13 cellular contexts compared by ENCODE assay signal in the genomic region with DNA sequence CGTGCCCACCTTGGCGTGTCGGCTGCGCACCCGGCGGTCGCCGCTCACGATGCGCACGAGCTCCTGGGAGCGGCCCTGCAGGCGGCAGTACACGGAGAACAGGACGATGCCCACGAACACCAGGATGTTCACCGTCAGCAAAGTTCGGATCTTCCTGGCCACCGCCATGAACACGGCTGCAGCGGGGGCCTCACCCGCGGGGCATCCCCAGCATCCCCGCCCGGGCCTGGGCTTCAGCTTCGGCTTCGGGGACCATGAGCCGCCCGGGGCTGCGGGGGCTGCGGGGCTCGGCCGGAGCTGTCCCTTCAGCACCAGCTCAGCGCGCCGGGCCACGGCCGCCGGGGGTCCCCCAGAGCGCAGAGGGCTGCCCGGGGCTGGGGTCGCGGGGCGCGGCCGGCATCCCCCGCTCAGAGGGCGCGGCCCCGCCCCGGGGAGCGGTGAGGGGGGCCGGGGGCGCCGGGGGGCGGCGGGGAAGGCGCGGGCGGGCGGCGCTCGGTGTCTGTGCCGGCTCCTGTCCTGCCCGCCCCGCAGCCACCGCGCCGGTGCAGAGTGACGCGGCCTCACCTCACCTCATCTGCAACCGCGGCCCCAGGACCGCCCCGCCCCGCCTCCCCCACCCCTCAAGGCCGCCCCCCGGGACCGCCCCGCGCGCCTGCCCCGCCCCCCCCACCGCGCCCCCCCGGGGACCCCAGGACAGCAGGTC. TPM values are rescaled to one million over a fixed set of nuclear protein-coding genes. Genes with fewer than 3 reads are reported as not detected.
DNase-seq lines count a peak whose midpoint lies in the region; ATAC-seq, FAIRE-seq and TF ChIP-seq lines count a peak whose summit lies in the region.
"Had no signal": no experiment of that assay in that cellular context is flagged by ENCODE, and none has a peak within 500 bp of the region (broad histone marks: within the 10 kb centered on the region; RNA-seq: fewer than 3 reads in every experiment).

A gene (minus strand): TSS at position 554 of the 703 bp plus-strand sequence. CDS start 386 bp downstream, at position 168.

- H3K4me3 ChIP-seq in HepG2 (replicated peaks in 1 of 3; ENCODE audit: insufficient read depth in 1 of 3, low read depth in 2 of 3, low read length in 3 of 3) = no peak within 1 kb of the TSS
- H3K4me3 ChIP-seq in right lobe of liver = no peak within 1 kb of the TSS
- peak within 1 kb of the TSS; percentile 32 for H3K4me3 ChIP-seq in iPS-15b (ENCODE audit: low read depth, low read length)
- peak within 1 kb of the TSS in 1 of 2 donors; percentile 20 for H3K4me3 ChIP-seq in testis

- no peak within 1 kb of the TSS for H3K4me3 Mint-ChIP-seq in activated CD8-positive, alpha-beta T cell treated with anti-CD3 and anti-CD28 coated beads for 36 hours
- H3K4me3 Mint-ChIP-seq: natural killer cell treated with Interleukin-12 subunit alpha and Interleukin-12 subunit beta and Interleukin-15 and Interleukin-18, amount 100 ng/mL, for 72 hours; T-helper 2 cell treated with Interferon-gamma antibody and Interleukin-4, amounts not matched to agents 5 μg/mL and 100 μg/mL, for 36 hours had no signal

- no peaks in the 10 kb centered on the region for H3K9me3 ChIP-seq in HepG2 (ENCODE audit: low read length)
- H3K9me3 ChIP-seq in right lobe of liver = no peaks in the 10 kb centered on the region
- H3K9me3 ChIP-seq in iPS-15b (ENCODE audit: control insufficient read depth, insufficient read depth, low read length) = no peaks in the 10 kb centered on the region
- no peaks in the 10 kb centered on the region for H3K9me3 ChIP-seq in testis
- H3K9me3 ChIP-seq: thoracic aorta had no signal

- no peak for TF ChIP-seq POLR2A in HepG2 (IDR thresholded peaks at IDR 0.05; ENCODE audit: insufficient read depth in 1 of 2, low read depth in 2 of 2, low read length in 2 of 2)
- no peak for TF ChIP-seq POLR2A in right lobe of liver (IDR thresholded peaks at IDR 0.05)
- TF ChIP-seq POLR2A in testis (IDR thresholded peaks at IDR 0.05) = no peak

- no peak within 1 kb of the TSS for H2AFZ ChIP-seq in HepG2 (ENCODE audit: low read length)

- DNase-seq in HepG2 (ENCODE audit: low spot score) (no peak), right lobe of liver (no peak), testis (peak; percentile 25), DMS153 treated with DMSO at 0.1 percent for 48 hours (lab: John Stamatoyannopoulos, UW; ENCODE audit: unreplicated experiment) (no peak), DMS53 treated with DMSO at 0.1 percent for 48 hours (lab: John Stamatoyannopoulos, UW; ENCODE audit: unreplicated experiment) (no peak), GM20000 (ENCODE audit: low spot score) (no peak)
- peak; percentile 20 for DNase-seq in activated CD8-positive, alpha-beta T cell treated with anti-CD3 and anti-CD28 coated beads for 36 hours
- DNase-seq: head of caudate nucleus; NK-92 treated with Interleukin-12 subunit alpha and Interleukin-12 subunit beta, amount 100 ng/mL, for 24 hours had no signal

- TF ChIP-seq CTCF in HepG2 (CRISPR knock-in tag; IDR thresholded peaks at IDR 0.05) (no peak), right lobe of liver (IDR thresholded peaks at IDR 0.05) (no peak), testis (IDR thresholded peaks at IDR 0.05) (no peak), GM20000 (IDR thresholded peaks at IDR 0.05; ENCODE audit: extremely low read depth, missing control alignments) (no peak)
- no peak for TF ChIP-seq CTCF in activated CD8-positive, alpha-beta T cell treated with anti-CD3 and anti-CD28 coated beads for 36 hours (IDR thresholded peaks at IDR 0.05)

- H3K27ac ChIP-seq in HepG2 (ENCODE audit: extremely low read length, insufficient read depth, low read length) = no peak within 1 kb of the TSS
- H3K27ac ChIP-seq in right lobe of liver = no peak within 1 kb of the TSS
- H3K27ac ChIP-seq in testis = no peak within 1 kb of the TSS
- H3K27ac ChIP-seq: thoracic aorta had no signal

- POLR2A ChIA-PET in HepG2 (lab: Yijun Ruan, JAX) = no interaction called here
- POLR2A ChIA-PET in activated CD8-positive, alpha-beta T cell treated with anti-CD3 and anti-CD28 coated beads for 36 hours (lab: Charles Lee) = interaction anchor here (1.0 kb wide), 1 partner anchor 10 kb away, joined by 3 read pairs; no protein-coding TSS in a partner anchor

- H3K4me1 Mint-ChIP-seq in activated CD8-positive, alpha-beta T cell treated with anti-CD3 and anti-CD28 coated beads for 36 hours (ENCODE audit: low read depth) = peaks cover 18% of the 10 kb centered on the region

- intact Hi-C loops in HepG2 (cut with micrococcal nuclease; ENCODE audit: unreplicated experiment) (no loop called here), right lobe of liver (cut with DNase I) (no loop called here), testis (cut with DNase I; ENCODE audit: low total_unique reads) (no loop called here)
- intact Hi-C loops in activated CD8-positive, alpha-beta T cell treated with anti-CD3 and anti-CD28 coated beads for 36 hours (cut with micrococcal nuclease) = no loop called here

- in situ Hi-C loops in HepG2 (cut with HindIII; ENCODE audit: extremely low pct_ligation_motif_present, low pct_unique_long_range_greater_than_20kb) = no loop called here

- H3K27ac Mint-ChIP-seq in activated CD8-positive, alpha-beta T cell treated with anti-CD3 and anti-CD28 coated beads for 36 hours = no peak within 1 kb of the TSS
- H3K27ac Mint-ChIP-seq: natural killer cell treated with Interleukin-12 subunit alpha and Interleukin-12 subunit beta and Interleukin-15 and Interleukin-18, amount 100 ng/mL, for 72 hours; T-helper 2 cell treated with Interferon-gamma antibody and Interleukin-4, amounts not matched to agents 5 μg/mL and 100 μg/mL, for 36 hours had no signal

- CTCF ChIA-PET in HepG2 (lab: Yijun Ruan, JAX; ENCODE audit: low intra/inter-chr PET ratio, low total read pairs) = no interaction called here
- CTCF ChIA-PET in activated CD8-positive, alpha-beta T cell treated with anti-CD3 and anti-CD28 coated beads for 36 hours (lab: Charles Lee) = interaction anchor here (1.4 kb wide), 1 partner anchor 85 kb away, joined by 4 read pairs; no protein-coding TSS in a partner anchor

- no peak within 1 kb of the TSS for H3K4me2 ChIP-seq in HepG2 (ENCODE audit: low read depth, low read length)

- no peaks in the 10 kb centered on the region for H3K79me2 ChIP-seq in HepG2 (ENCODE audit: insufficient read depth, low read length)

- peaks cover 12 to 78% of the 10 kb centered on the region in 2 experiments; a peak in 4 of 5 replicates for H3K27me3 ChIP-seq in HepG2 (ENCODE audit: control insufficient read depth in 1 of 2, insufficient read depth in 2 of 2, low read length in 2 of 2)
- peaks cover 3 to 18% of the 10 kb centered on the region in 2 donors for H3K27me3 ChIP-seq in right lobe of liver
- H3K27me3 ChIP-seq in iPS-15b (ENCODE audit: control insufficient read depth, insufficient read depth, low read length) = peaks cover 42% of the 10 kb centered on the region
- no peaks in the 10 kb centered on the region for H3K27me3 ChIP-seq in testis

- no peak for FAIRE-seq in HepG2 (lab: Jason Lieb, UNC)

- no peaks in the 10 kb centered on the region for H4K20me1 ChIP-seq in HepG2 (ENCODE audit: insufficient read depth, low read length)

- H3K9me3 Mint-ChIP-seq in activated CD8-positive, alpha-beta T cell treated with anti-CD3 and anti-CD28 coated beads for 36 hours = no peaks in the 10 kb centered on the region

- no peaks in the 10 kb centered on the region for H3K4me1 ChIP-seq in HepG2 (ENCODE audit: insufficient read depth, low read length)
- no peaks in the 10 kb centered on the region for H3K4me1 ChIP-seq in right lobe of liver
- H3K4me1 ChIP-seq in iPS-15b (ENCODE audit: control insufficient read depth, insufficient read depth, low read length) = peaks cover 2% of the 10 kb centered on the region
- H3K4me1 ChIP-seq in testis = peaks cover 17% of the 10 kb centered on the region

- no CpG with 5 or more reads among the region's 86 CpGs for WGBS in HepG2 (ENCODE audit: low lambda C conversion rate)
- WGBS in right lobe of liver (ENCODE audit: insufficient coverage, low coverage, low lambda C conversion rate, missing lambda C conversion rate) = no CpG with 5 or more reads among the region's 86 CpGs
- 1% methylated on average over 45 of the region's 86 CpGs; no CpG with 5 or more reads in 1 of the 2 donors for WGBS in testis, 2 donors

- no TSS peak for BruUV-seq in HepG2 (replicated peaks; lab: Mats Ljungman, UMichigan)

- ATAC-seq in HepG2 (no peak), right lobe of liver (no peak)
- no peak for ATAC-seq in activated CD8-positive, alpha-beta T cell treated with anti-CD3 and anti-CD28 coated beads for 36 hours

- no peak for TF ChIP-seq RAD21 in HepG2 (CRISPR knock-in tag; IDR thresholded peaks at IDR 0.05)

- no peaks in the 10 kb centered on the region for H3K36me3 Mint-ChIP-seq in activated CD8-positive, alpha-beta T cell treated with anti-CD3 and anti-CD28 coated beads for 36 hours (ENCODE audit: low read depth)

- TF ChIP-seq EP300 in HepG2 (IDR thresholded peaks at IDR 0.05; ENCODE audit: low read depth in 2 of 2, low read length in 2 of 2) (no peak), HepG2 (CRISPR knock-in tag; IDR thresholded peaks at IDR 0.05; ENCODE audit: borderline replicate concordance) (no peak)

- no peak within 1 kb of the TSS for H3K9ac ChIP-seq in HepG2 (ENCODE audit: insufficient read depth, low read depth, low read length)
- H3K9ac ChIP-seq in iPS-15b (ENCODE audit: low read depth, low read length) = no peak within 1 kb of the TSS

- H3K36me3 ChIP-seq in HepG2 (replicated peaks in 1 of 2; ENCODE audit: control insufficient read depth in 1 of 2, insufficient read depth in 2 of 2, low read length in 2 of 2) (no peaks in the 10 kb centered on the region), right lobe of liver (no peaks in the 10 kb centered on the region), iPS-15b (ENCODE audit: control insufficient read depth, insufficient read depth, low read length) (no peaks in the 10 kb centered on the region), testis (ENCODE audit: low read depth, missing control alignments) (no peaks in the 10 kb centered on the region)
- H3K36me3 ChIP-seq: thoracic aorta had no signal

- peaks cover 34% of the 10 kb centered on the region for H3K27me3 Mint-ChIP-seq in activated CD8-positive, alpha-beta T cell treated with anti-CD3 and anti-CD28 coated beads for 36 hours

RNA-seq across cellular contexts. Expression of the gene that starts here (rescaled TPM):
- 0.04 TPM in 1 of 2 replicates, not detected in the other for total RNA-seq in HepG2 (2016; rRNA removed; fragmentation: Illumina TruSeq; extraction: Trizol)
- not detected in 2 replicates for total RNA-seq in HepG2 (2016; cell fraction: cytosol; rRNA removed; fragmentation: Illumina TruSeq; extraction: Trizol; ENCODE audit: low read depth)
- total RNA-seq in HepG2 (2016; cell fraction: insoluble cytoplasmic fraction; rRNA removed; fragmentation: Illumina TruSeq; extraction: Trizol) = not detected in 2 replicates
- total RNA-seq in HepG2 (2016; cell fraction: membrane; rRNA removed; fragmentation: Illumina TruSeq; extraction: Trizol) = 0.09 TPM in 1 of 2 replicates, not detected in the other
- not detected in 2 replicates for total RNA-seq in HepG2 (2016; cell fraction: nucleus; rRNA removed; fragmentation: Illumina TruSeq; extraction: Trizol)
- not detected in 2 replicates for polyA plus RNA-seq in HepG2 (2011; rRNA removed)
- polyA plus RNA-seq in HepG2 (2011; cell fraction: cytosol; rRNA removed) = not detected in 2 replicates
- not detected in 2 replicates for polyA plus RNA-seq in HepG2 (2011; cell fraction: nucleus; rRNA removed)
- polyA plus RNA-seq in HepG2 (2012) = not detected in 2 replicates
- polyA plus RNA-seq in HepG2 (2016; cell fraction: cytosol; fragmentation: Illumina TruSeq; extraction: Trizol; ENCODE audit: low read depth) = not detected in 2 replicates
- polyA plus RNA-seq in HepG2 (2016; cell fraction: insoluble cytoplasmic fraction; fragmentation: Illumina TruSeq; extraction: Trizol; ENCODE audit: low read depth) = not detected in 2 replicates
- not detected in 2 replicates for polyA plus RNA-seq in HepG2 (2016; cell fraction: membrane; fragmentation: Illumina TruSeq; extraction: Trizol; ENCODE audit: low read depth)
- not detected in 2 replicates for polyA plus RNA-seq in HepG2 (2016; cell fraction: nucleus; fragmentation: Illumina TruSeq; extraction: Trizol; ENCODE audit: insufficient read depth, low read depth)
- polyA minus RNA-seq in HepG2 (2011; rRNA and poly(A)+ RNA removed; ENCODE audit: low replicate concordance) = 10.1 TPM in 1 of 2 replicates, not detected in the other
- polyA minus RNA-seq in HepG2 (2011; cell fraction: cytosol; rRNA and poly(A)+ RNA removed) = not detected in 2 replicates
- not detected in 2 replicates for polyA minus RNA-seq in HepG2 (2011; cell fraction: nucleus; rRNA and poly(A)+ RNA removed)
- total RNA-seq in right lobe of liver = not detected
- not detected for total RNA-seq in activated CD8-positive, alpha-beta T cell treated with anti-CD3 and anti-CD28 coated beads for 36 hours
- 1 to 10 TPM; 1.1 to 1.3 TPM for total RNA-seq in testis
- 1.5 TPM for polyA plus RNA-seq in testis (ENCODE audit: insufficient read depth, low read depth, low replicate concordance)
- total RNA-seq: natural killer cell treated with Interleukin-12 subunit alpha and Interleukin-12 subunit beta and Interleukin-15 and Interleukin-18, amount 100 ng/mL, for 72 hours had no signal

Comparison
In these comparisons a context has a peak if more than half of its experiments do, and no peak if none do; other contexts are left out.
1. Peak in DNase-seq in activated CD8-positive, alpha-beta T cell treated with anti-CD3 and anti-CD28 coated beads for 36 hours; RNA of the gene not detected or under 1 TPM.